8 cellular contexts compared by ENCODE assay signal in genomic region chr7:92904292-92905131, GRCh38.
DNase-seq lines count a peak whose midpoint lies in the region; ATAC-seq and TF ChIP-seq lines count a peak whose summit lies in the region.

No MANE protein-coding gene starts in this region.

- H4K20me1 ChIP-seq in GM23338 (replicated peaks; ENCODE audit: insufficient read depth): no peaks in the 10 kb centered on the region
- no peaks in the 10 kb centered on the region for H4K20me1 ChIP-seq in Loucy (ENCODE audit: insufficient read depth, low read length, poor library complexity, severe bottlenecking)

- no peaks in the 10 kb centered on the region for H3K9me2 ChIP-seq in GM23338 (ENCODE audit: insufficient read depth)
- no peaks in the 10 kb centered on the region for H3K9me2 ChIP-seq in Loucy (replicated peaks; ENCODE audit: low read depth, low read length)

- no peaks in the 10 kb centered on the region for H3K27me3 Mint-ChIP-seq in GM23338 (ENCODE audit: insufficient read depth, low read depth, poor library complexity)
- no peaks in the 10 kb centered on the region for H3K27me3 Mint-ChIP-seq in activated CD8-positive, alpha-beta T cell treated with anti-CD3 and anti-CD28 coated beads, Interleukin-2, amount 10 ng/mL, durations not matched to agents 7 days and 5 days (ENCODE audit: low read depth)

- peak; percentile 35 for DNase-seq in GDM1 (lab: John Stamatoyannopoulos, UW)
- DNase-seq in GM23338 (ENCODE audit: low spot score): peak; percentile 36
- peak; percentile 91 for DNase-seq in activated CD8-positive, alpha-beta T cell treated with anti-CD3 and anti-CD28 coated beads, Interleukin-2, amount 10 ng/mL, durations not matched to agents 7 days and 5 days
- peak; percentile 81 for DNase-seq in fibroblast of peridontal ligament (ENCODE audit: extremely low read depth)
- DNase-seq in stimulated activated CD4-positive, alpha-beta T cell treated with anti-CD3 and anti-CD28 coated beads, TNF-alpha, amount 100 ng/mL, for 48 hours (ENCODE audit: low read depth in 3 of 3): peak; percentile 75 to 91 (median 78)
- no peak for DNase-seq in NCI-H1930 (lab: John Stamatoyannopoulos, UW)
- no peak for DNase-seq in ecto neural progenitor cell (ENCODE audit: low spot score)

- no peaks in the 10 kb centered on the region for H3K9me3 Mint-ChIP-seq in GM23338
- H3K9me3 Mint-ChIP-seq in activated CD8-positive, alpha-beta T cell treated with anti-CD3 and anti-CD28 coated beads, Interleukin-2, amount 10 ng/mL, durations not matched to agents 7 days and 5 days (ENCODE audit: insufficient read depth): peaks cover 9% of the 10 kb centered on the region

- no peaks in the 10 kb centered on the region for H3K9me3 ChIP-seq in Loucy (ENCODE audit: insufficient read depth, low read depth, low read length)

- H3K4me3 ChIP-seq in GM23338: no peak overlapping the region
- H3K4me3 ChIP-seq in Loucy (ENCODE audit: low read length, poor library complexity, severe bottlenecking): no peak overlapping the region

- no peak overlapping the region for H3K4me3 Mint-ChIP-seq in GM23338
- H3K4me3 Mint-ChIP-seq in activated CD8-positive, alpha-beta T cell treated with anti-CD3 and anti-CD28 coated beads, Interleukin-2, amount 10 ng/mL, durations not matched to agents 7 days and 5 days: no peak overlapping the region

- H3K4me2 ChIP-seq in GM23338 (no peak overlapping the region), Loucy (ENCODE audit: low read depth, low read length, poor library complexity, severe bottlenecking) (peak overlapping the region; percentile 23)

- POLR2A ChIA-PET in activated CD8-positive, alpha-beta T cell treated with anti-CD3 and anti-CD28 coated beads, Interleukin-2, amount 10 ng/mL, durations not matched to agents 7 days and 5 days (lab: Charles Lee): interaction anchor here (1.0 to 1.1 kb wide), 2 partner anchors 69 to 161 kb away, joined by 3 read pairs; no protein-coding TSS in a partner anchor

- H3K27me3 ChIP-seq in GM23338 (ENCODE audit: insufficient read depth) (no peaks in the 10 kb centered on the region), Loucy (ENCODE audit: insufficient read depth, low read length, poor library complexity, severe bottlenecking) (no peaks in the 10 kb centered on the region)

- H3K9ac ChIP-seq in Loucy (ENCODE audit: low read depth, low read length, poor library complexity, severe bottlenecking): no peak overlapping the region

- ATAC-seq in GM23338: peak; percentile 64
- ATAC-seq in activated CD8-positive, alpha-beta T cell treated with anti-CD3 and anti-CD28 coated beads, Interleukin-2, amount 10 ng/mL, durations not matched to agents 7 days and 5 days: peak; percentile 100

- TF ChIP-seq CTCF in GM23338 (conservative IDR thresholded peaks at IDR 0.05; ENCODE audit: low read depth in 2 of 2): no peak
- TF ChIP-seq CTCF in Loucy (conservative IDR thresholded peaks at IDR 0.05; ENCODE audit: low read length): no peak

- H3K79me2 ChIP-seq in GM23338 (replicated peaks; ENCODE audit: insufficient read depth): no peaks in the 10 kb centered on the region
- H3K79me2 ChIP-seq in Loucy (ENCODE audit: insufficient read depth, low read length): 0 out of 2 replicates have a peak, but pooled peaks cover 3% of the 10 kb centered on the region

- no peaks in the 10 kb centered on the region for H3K36me3 ChIP-seq in GM23338 (ENCODE audit: insufficient read depth)
- H3K36me3 ChIP-seq in Loucy (ENCODE audit: insufficient read depth, low read length): no peaks in the 10 kb centered on the region

- H3F3A ChIP-seq in GM23338 (replicated peaks; ENCODE audit: low read depth) (no peaks in the 10 kb centered on the region), Loucy (ENCODE audit: low read depth) (no peaks in the 10 kb centered on the region)

- H3K4me1 Mint-ChIP-seq in GM23338: no peaks in the 10 kb centered on the region
- H3K4me1 Mint-ChIP-seq in activated CD8-positive, alpha-beta T cell treated with anti-CD3 and anti-CD28 coated beads, Interleukin-2, amount 10 ng/mL, durations not matched to agents 7 days and 5 days (ENCODE audit: low read depth): peaks cover 22% of the 10 kb centered on the region

- no peak overlapping the region for H3K27ac ChIP-seq in GM23338 (ENCODE audit: low read depth)

- CTCF ChIA-PET in activated CD8-positive, alpha-beta T cell treated with anti-CD3 and anti-CD28 coated beads, Interleukin-2, amount 10 ng/mL, durations not matched to agents 7 days and 5 days (lab: Charles Lee): interaction anchor here (0.9 to 1.4 kb wide), 2 partner anchors 30 to 283 kb away, joined by 3 to 4 read pairs; no protein-coding TSS in a partner anchor

- H2AFZ ChIP-seq in GM23338 (peak overlapping the region; percentile 52; the same call in 1 of the 2 replicates), Loucy (ENCODE audit: low read length) (no peak overlapping the region)

- no peak overlapping the region for H3K27ac Mint-ChIP-seq in GM23338
- H3K27ac Mint-ChIP-seq in activated CD8-positive, alpha-beta T cell treated with anti-CD3 and anti-CD28 coated beads, Interleukin-2, amount 10 ng/mL, durations not matched to agents 7 days and 5 days: peak overlapping the region; percentile 69

- no peaks in the 10 kb centered on the region for H3K36me3 Mint-ChIP-seq in GM23338 (ENCODE audit: low read depth)
- peaks cover 9% of the 10 kb centered on the region for H3K36me3 Mint-ChIP-seq in activated CD8-positive, alpha-beta T cell treated with anti-CD3 and anti-CD28 coated beads, Interleukin-2, amount 10 ng/mL, durations not matched to agents 7 days and 5 days (ENCODE audit: low read depth)

- H3K4me1 ChIP-seq in GM23338 (ENCODE audit: insufficient read depth): no peaks in the 10 kb centered on the region
- peaks cover 10% of the 10 kb centered on the region for H3K4me1 ChIP-seq in Loucy (ENCODE audit: insufficient read depth, low read length, poor library complexity, severe bottlenecking)

TF ChIP-seq in GM23338, 12 proteins besides CTCF, POLR2A, EP300 and RAD21:
- TF ChIP-seq EZH2phosphoT487 (IDR thresholded peaks at IDR 0.05; ENCODE audit: unreplicated experiment) (no peak), CREB1 (CRISPR knock-in tag; IDR thresholded peaks at IDR 0.05; ENCODE audit: low read depth) (no peak), JUNB (IDR thresholded peaks at IDR 0.05; ENCODE audit: unreplicated experiment) (no peak), ZNF462 (CRISPR knock-in tag; IDR thresholded peaks at IDR 0.05) (no peak), EZH2 (IDR thresholded peaks at IDR 0.05; ENCODE audit: low read depth, unreplicated experiment) (no peak)

Comparison
In these comparisons a context has a peak if more than half of its experiments do, and no peak if none do; other contexts are left out.
1. DNase-seq: peak in GDM1 (single experiment), GM23338 (single experiment), activated CD8-positive, alpha-beta T cell treated with anti-CD3 and anti-CD28 coated beads, Interleukin-2, amount 10 ng/mL, durations not matched to agents 7 days and 5 days (single experiment), fibroblast of peridontal ligament (single experiment) and stimulated activated CD4-positive, alpha-beta T cell treated with anti-CD3 and anti-CD28 coated beads, TNF-alpha, amount 100 ng/mL, for 48 hours (3 of 3); none in NCI-H1930 (0 of 2) and ecto neural progenitor cell (single experiment).